8 cellular contexts compared by ENCODE assay signal in genomic region chr19:2944775-2945574, GRCh38. TPM values are rescaled to one million over a fixed set of nuclear protein-coding genes. Genes with fewer than 3 reads are reported as not detected.
DNase-seq lines count a peak whose midpoint lies in the region; ATAC-seq and TF ChIP-seq lines count a peak whose summit lies in the region.

ZNF77 (minus strand) TSS chr19:2944971; CDS start chr19:2944840, 131 bp downstream.

- WGBS in IMR-90 (ENCODE audit: extremely low coverage in 2 of 2, insufficient read length in 1 of 2), 2 experiments: 1% methylated on average over 14 of the region's 74 CpGs; no CpG with 5 or more reads in 1 of the 2 experiments
- 1% methylated on average over 74 of the region's 74 CpGs for WGBS in esophagus, 2 donors

- H2AFZ ChIP-seq in IMR-90 (replicated peaks; ENCODE audit: low read length, poor library complexity) (peak within 1 kb of the TSS; percentile 100), PC-3 (ENCODE audit: low read length) (peak within 1 kb of the TSS; percentile 94)

- peaks cover 5% of the 10 kb centered on the region; the same call in 1 of the 2 replicates for H3K4me1 ChIP-seq in IMR-90 (ENCODE audit: control insufficient read depth, insufficient read depth, low read length)
- H3K4me1 ChIP-seq in PC-3 (ENCODE audit: insufficient read depth, low read length): peaks cover 9% of the 10 kb centered on the region; the same call in 1 of the 2 replicates
- H3K4me1 ChIP-seq in esophagus (ENCODE audit: control insufficient read depth in 2 of 2, insufficient read depth in 2 of 2, low read length in 1 of 2): peaks cover 0 to 2% of the 10 kb centered on the region in 2 donors
- peaks cover 15 to 20% of the 10 kb centered on the region in 2 donors for H3K4me1 ChIP-seq in mucosa of rectum (ENCODE audit: control insufficient read depth in 2 of 2, insufficient read depth in 2 of 2, low read length in 2 of 2)

- H2BK5ac ChIP-seq in IMR-90 (ENCODE audit: low read depth, low read length, poor library complexity, severe bottlenecking): peak within 1 kb of the TSS; percentile 86

- H3K9me3 ChIP-seq in IMR-90 (ENCODE audit: control insufficient read depth, insufficient read depth, low read length) (no peaks in the 10 kb centered on the region), PC-3 (ENCODE audit: low read length) (no peaks in the 10 kb centered on the region), esophagus (ENCODE audit: control insufficient read depth in 2 of 2, insufficient read depth in 1 of 2, low read depth in 1 of 2, low read length in 1 of 2) (no peaks in the 10 kb centered on the region), mucosa of rectum (ENCODE audit: control insufficient read depth in 2 of 2, low read length in 2 of 2) (no peaks in the 10 kb centered on the region)

- H3K36me3 ChIP-seq in IMR-90 (ENCODE audit: control insufficient read depth, insufficient read depth, low read length) (no peaks in the 10 kb centered on the region), PC-3 (ENCODE audit: low read depth, low read length) (no peaks in the 10 kb centered on the region), esophagus (ENCODE audit: control insufficient read depth in 2 of 2, insufficient read depth in 2 of 2, low read length in 1 of 2) (no peaks in the 10 kb centered on the region), mucosa of rectum (ENCODE audit: control insufficient read depth in 2 of 2, insufficient read depth in 2 of 2, low read length in 2 of 2) (no peaks in the 10 kb centered on the region)

- H3F3A ChIP-seq in PC-3 (ENCODE audit: low read length, unreplicated experiment): no peaks in the 10 kb centered on the region

- no peak within 1 kb of the TSS for H2BK15ac ChIP-seq in IMR-90 (ENCODE audit: low read depth, low read length)

- peak within 1 kb of the TSS; percentile 73 for H3K9ac ChIP-seq in IMR-90 (ENCODE audit: low read depth, low read length)
- H3K9ac ChIP-seq in PC-3 (ENCODE audit: low read length): peak within 1 kb of the TSS; percentile 82
- peak within 1 kb of the TSS; percentile 77 to 93 for H3K9ac ChIP-seq in mucosa of rectum (ENCODE audit: low read depth in 1 of 2, low read length in 2 of 2)

- no peak within 1 kb of the TSS for H2BK20ac ChIP-seq in IMR-90 (ENCODE audit: low read depth, low read length)

- peaks cover 31% of the 10 kb centered on the region for H3K79me2 ChIP-seq in PC-3 (ENCODE audit: low read length)

- H3K9me1 ChIP-seq in IMR-90 (ENCODE audit: insufficient read depth, low read length): peaks cover 7% of the 10 kb centered on the region

- H4K20me1 ChIP-seq in IMR-90 (ENCODE audit: insufficient read depth, low read length) (no peaks in the 10 kb centered on the region), PC-3 (ENCODE audit: low read length) (no peaks in the 10 kb centered on the region)

- peak within 1 kb of the TSS; percentile 97 for H2AK9ac ChIP-seq in IMR-90 (replicated peaks; ENCODE audit: low read depth, low read length, poor library complexity)

- H3K27ac ChIP-seq in IMR-90 (ENCODE audit: insufficient read depth, low read length) (peak within 1 kb of the TSS; percentile 82), PC-3 (ENCODE audit: low read length) (peak within 1 kb of the TSS; percentile 68), esophagus (ENCODE audit: low read depth in 2 of 2, low read length in 1 of 2) (peak within 1 kb of the TSS; percentile 97 to 99), mucosa of rectum (ENCODE audit: low read depth in 2 of 2, low read length in 2 of 2) (peak within 1 kb of the TSS; percentile 95)

- H4K8ac ChIP-seq in IMR-90 (ENCODE audit: low read depth in 2 of 2, low read length in 2 of 2): peak within 1 kb of the TSS; percentile 17 to 90; a peak in 3 of 4 replicates

- intact Hi-C loops in IMR-90 (cut with micrococcal nuclease) (loop anchor here (2.0 kb wide), 1 partner anchor 44 kb away; the partner anchor contains the start of gene ZNF57), PC-3 (cut with micrococcal nuclease) (no loop called here)

- peak within 1 kb of the TSS; percentile 59; the same call in 1 of the 2 replicates for H4K5ac ChIP-seq in IMR-90 (ENCODE audit: low read depth, low read length)

- H3K27me3 Mint-ChIP-seq in activated T-cell treated with anti-CD3 and anti-CD28 coated beads, Interleukin-2, amount 50 U/mL, for 4 hours (ENCODE audit: low read depth): no peaks in the 10 kb centered on the region

- H2AK5ac ChIP-seq in IMR-90 (ENCODE audit: low read depth, low read length): no peak within 1 kb of the TSS

- H3K18ac ChIP-seq in IMR-90 (ENCODE audit: low read depth, low read length): peak within 1 kb of the TSS; percentile 43; the same call in 1 of the 2 replicates

- peak; percentile 49; the same call in 1 of the 2 replicates for TF ChIP-seq POLR2A in IMR-90 (IDR thresholded peaks at IDR 0.05; ENCODE audit: low read depth, low read length)

- H3K4me1 Mint-ChIP-seq in activated T-cell treated with anti-CD3 and anti-CD28 coated beads, Interleukin-2, amount 50 U/mL, for 4 hours (ENCODE audit: low read depth): peaks cover 28% of the 10 kb centered on the region

- DNase-seq in DMS114 treated with DMSO at 0.1 percent for 48 hours (lab: John Stamatoyannopoulos, UW; ENCODE audit: unreplicated experiment) (peak; percentile 93), IMR-90 (peak; percentile 99), PC-3 (peak; percentile 98)
- peak; percentile 99 for DNase-seq in activated T-cell treated with anti-CD3 and anti-CD28 coated beads, Interleukin-2, amount 50 U/mL, for 4 hours
- peak; percentile 98 to 99 for DNase-seq in stimulated activated CD8-positive, alpha-beta memory T cell treated with anti-CD3 and anti-CD28 coated beads, Interleukin-4, amount 100 ng/mL, for 4 hours (ENCODE audit: low read depth in 2 of 2, low spot score in 1 of 2)

- peaks cover 13 to 33% of the 10 kb centered on the region in 2 experiments for H3K79me1 ChIP-seq in IMR-90 (ENCODE audit: low read depth in 1 of 2, low read length in 2 of 2)

- no peaks in the 10 kb centered on the region for H3K9me3 Mint-ChIP-seq in activated T-cell treated with anti-CD3 and anti-CD28 coated beads, Interleukin-2, amount 50 U/mL, for 4 hours

- ATAC-seq in GM21529 (IDR thresholded peaks at IDR 0.05; ENCODE audit: unreplicated experiment): peak; percentile 92
- ATAC-seq in IMR-90 (ENCODE audit: low read depth): peak; percentile 99
- ATAC-seq in PC-3: peak; percentile 96
- peak; percentile 99 for ATAC-seq in activated T-cell treated with anti-CD3 and anti-CD28 coated beads, Interleukin-2, amount 50 U/mL, for 4 hours

- peak within 1 kb of the TSS; percentile 94 for H3K4me3 Mint-ChIP-seq in activated T-cell treated with anti-CD3 and anti-CD28 coated beads, Interleukin-2, amount 50 U/mL, for 4 hours

- no peak for TF ChIP-seq RAD21 in IMR-90 (IDR thresholded peaks at IDR 0.05; ENCODE audit: low read length)

- H2BK120ac ChIP-seq in IMR-90 (ENCODE audit: low read depth, low read length): peak within 1 kb of the TSS; percentile 74

- peak within 1 kb of the TSS; percentile 92 for H3K4me2 ChIP-seq in IMR-90 (ENCODE audit: low read depth, low read length)
- peak within 1 kb of the TSS; percentile 84 for H3K4me2 ChIP-seq in PC-3 (ENCODE audit: low read length)

- POLR2A ChIA-PET in IMR-90 (lab: Charles Lee; ENCODE audit: unreplicated experiment): no interaction called here
- POLR2A ChIA-PET in PC-3 (lab: Charles Lee; ENCODE audit: unreplicated experiment): no interaction called here

- CTCF ChIA-PET in IMR-90 (lab: Yijun Ruan, JAX): no interaction called here
- CTCF ChIA-PET in PC-3 (lab: Charles Lee): no interaction called here

- peak within 1 kb of the TSS; percentile 69 for H3K14ac ChIP-seq in IMR-90 (replicated peaks; ENCODE audit: low read depth, low read length)

- no peak within 1 kb of the TSS for H3K56ac ChIP-seq in IMR-90 (ENCODE audit: extremely low read depth, insufficient read depth, low read length)

- H3K27me3 ChIP-seq in IMR-90 (ENCODE audit: control insufficient read depth, insufficient read depth, low read length) (no peaks in the 10 kb centered on the region), PC-3 (ENCODE audit: low read length) (no peaks in the 10 kb centered on the region), esophagus (ENCODE audit: control insufficient read depth in 1 of 2, insufficient read depth in 2 of 2, low read length in 2 of 2) (no peaks in the 10 kb centered on the region), mucosa of rectum (ENCODE audit: control insufficient read depth in 2 of 2, insufficient read depth in 2 of 2, low read length in 2 of 2) (no peaks in the 10 kb centered on the region)

- peaks cover 2% of the 10 kb centered on the region for H3K36me3 Mint-ChIP-seq in activated T-cell treated with anti-CD3 and anti-CD28 coated beads, Interleukin-2, amount 50 U/mL, for 4 hours (ENCODE audit: insufficient read depth)

- no TSS peak for BruUV-seq in IMR-90 (replicated peaks; lab: Mats Ljungman, UMichigan)
- BruUV-seq in PC-3 (replicated peaks; lab: Mats Ljungman, UMichigan): no TSS peak

- H3K23ac ChIP-seq in IMR-90 (ENCODE audit: low read depth, low read length): peak within 1 kb of the TSS; percentile 87; the same call in 1 of the 2 replicates

- H4K91ac ChIP-seq in IMR-90 (ENCODE audit: insufficient read depth, low read depth, low read length): peak within 1 kb of the TSS; percentile 80; the same call in 1 of the 2 replicates

- H3K4me3 ChIP-seq in IMR-90 (ENCODE audit: insufficient read depth, low read depth, low read length) (peak within 1 kb of the TSS; percentile 87), PC-3 (ENCODE audit: low read length) (peak within 1 kb of the TSS; percentile 74), esophagus (ENCODE audit: low read depth in 1 of 2, low read length in 2 of 2) (peak within 1 kb of the TSS; percentile 66 to 91), mucosa of rectum (ENCODE audit: low read length in 2 of 2) (peak within 1 kb of the TSS; percentile 89 to 94)

- dilution Hi-C loops in IMR-90 (cut with HindIII; ENCODE audit: low sequenced_read_pairs, unreplicated experiment): no loop called here

- in situ Hi-C loops in IMR-90 (cut with MboI; ENCODE audit: low sequenced_read_pairs): no loop called here

- TF ChIP-seq CTCF in IMR-90 (conservative IDR thresholded peaks at IDR 0.05; ENCODE audit: low read depth, low read length) (no peak), PC-3 (conservative IDR thresholded peaks at IDR 0.05; ENCODE audit: low read depth, low read length) (no peak)

- peak within 1 kb of the TSS; percentile 90 for H3K4ac ChIP-seq in IMR-90 (ENCODE audit: low read depth, low read length)

- no peaks in the 10 kb centered on the region for H3K9me2 ChIP-seq in PC-3 (replicated peaks; ENCODE audit: low read length)

TF ChIP-seq in IMR-90, 13 proteins besides CTCF, POLR2A, EP300 and RAD21 (continues in another document):
- TF ChIP-seq RCOR1 (IDR thresholded peaks at IDR 0.05; ENCODE audit: insufficient replicate concordance, low read length) (no peak), MXI1 (IDR thresholded peaks at IDR 0.05; ENCODE audit: borderline replicate concordance, low read depth, low read length) (peak; percentile 71; the same call in 1 of the 2 replicates), CEBPB (IDR thresholded peaks at IDR 0.05; ENCODE audit: low read depth, low read length) (no peak)

RNA-seq across cellular contexts. Expression of gene ZNF77, which starts in this region (rescaled TPM):
- total RNA-seq in IMR-90 (2012; rRNA removed) (5.3 and 6.5 TPM in 2 replicates), PC-3 (2014; rRNA removed) (2.1 and 5.1 TPM in 2 replicates)
- polyA plus RNA-seq in IMR-90 (2012; rRNA removed) (3.6 and 3.9 TPM in 2 replicates), esophagus (1 to 10 TPM; 2.6 TPM)
- 1.1 and 2.7 TPM in 2 replicates for polyA plus RNA-seq in IMR-90 (2012; cell fraction: cytosol; rRNA removed)
- polyA plus RNA-seq in IMR-90 (2012; cell fraction: nucleus; rRNA removed; ENCODE audit: low replicate concordance): 2.2 and 8.0 TPM in 2 replicates
- 1 to 10 TPM; 3.0 to 3.4 (median 3.2) TPM for total RNA-seq in activated T-cell treated with anti-CD3 and anti-CD28 coated beads, Interleukin-2, amount 50 U/mL, for 4 hours

Comparison
In these comparisons a context has a peak if more than half of its experiments do, and no peak if none do; other contexts are left out.
1. Peak in every context shown above with its lines: DNase-seq, ATAC-seq, H3K4me3 ChIP-seq and H3K27ac ChIP-seq.